In genomic region chr3:130276203-130276803, GRCh38 we compare ENCODE assay signal across 8 cellular contexts.
A peak's percentile ranks its signal among the peaks of the same experiment; 100 is the strongest.
DNase-seq lines count a peak whose midpoint lies in the region; ATAC-seq, FAIRE-seq and TF ChIP-seq lines count a peak whose summit lies in the region.

No MANE protein-coding gene starts in this region.

- TF ChIP-seq POLR2A in H1 (IDR thresholded peaks at IDR 0.05; ENCODE audit: control extremely low read depth in 1 of 2, low read depth in 2 of 2, low read length in 2 of 2) (no peak), lower leg skin (IDR thresholded peaks at IDR 0.05) (no peak)

- H2BK5ac ChIP-seq in H1 (ENCODE audit: low read depth, low read length), result no peak overlapping the region

- H4K20me1 ChIP-seq in Karpas-422 (ENCODE audit: insufficient read depth, low read depth, low read length) (no peaks in the 10 kb centered on the region), PC-3 (ENCODE audit: low read length) (no peaks in the 10 kb centered on the region), H1 (replicated peaks in 1 of 2; ENCODE audit: control insufficient read depth in 1 of 2, insufficient read depth in 2 of 2, low read length in 2 of 2) (no peaks in the 10 kb centered on the region)

- POLR2A ChIA-PET in AG04449 (lab: Yijun Ruan, JAX) (no interaction called here), PC-3 (lab: Charles Lee; ENCODE audit: unreplicated experiment) (no interaction called here), H1 (lab: Charles Lee; ENCODE audit: partially characterized antibody) (interaction anchor here (0.6 kb wide), 1 partner anchor 114 kb away, joined by 3 read pairs; no protein-coding TSS in a partner anchor)

- no peak overlapping the region for H2BK120ac ChIP-seq in H1 (replicated peaks; ENCODE audit: low read depth, low read length)

- H3K4me3 ChIP-seq in AG04449 (ENCODE audit: low read depth, low read length) (no peak overlapping the region), Karpas-422 (ENCODE audit: low read length) (no peak overlapping the region), PC-3 (ENCODE audit: low read length) (no peak overlapping the region), H1 (ENCODE audit: extremely low read depth in 1 of 4, insufficient read depth in 2 of 4, low read depth in 3 of 4, low read length in 4 of 4) (no peak overlapping the region), lower leg skin (ENCODE audit: low read depth, poor library complexity, severe bottlenecking) (no peak overlapping the region)

- H3K79me1 ChIP-seq in H1 (ENCODE audit: low read depth, low read length), result no peaks in the 10 kb centered on the region

- no peak overlapping the region for H4K5ac ChIP-seq in H1 (ENCODE audit: insufficient read length, low read depth, low read length)

- CTCF ChIA-PET in AG04449 (lab: Yijun Ruan, JAX), result interaction anchor here (0.7 to 4.1 kb wide), 14 partner anchors 8 to 617 kb away, joined by 3 to 25 read pairs (median 5); partner anchors contain the start of gene ATP2C1
- CTCF ChIA-PET in PC-3 (lab: Charles Lee), result no interaction called here
- CTCF ChIA-PET in H1 (lab: Charles Lee; ENCODE audit: partially characterized antibody), result interaction anchor here (0.6 to 6.3 kb wide), 50 partner anchors 10 to 697 kb away, joined by 3 to 44 read pairs (median 4); no protein-coding TSS in a partner anchor

- 0 out of 2 replicates have a peak, but pooled peaks cover 2% of the 10 kb centered on the region for H3K27me3 ChIP-seq in Karpas-422 (ENCODE audit: low read length)
- H3K27me3 ChIP-seq in PC-3 (ENCODE audit: low read length), result peaks cover 31% of the 10 kb centered on the region
- no peaks in the 10 kb centered on the region for H3K27me3 ChIP-seq in H1 (replicated peaks in 1 of 4; ENCODE audit: control insufficient read depth in 3 of 4, extremely low read depth in 1 of 4, insufficient read depth in 3 of 4, low read length in 3 of 4)

- no peak overlapping the region for H2BK15ac ChIP-seq in H1 (ENCODE audit: low read length)

- 46% methylated on average over 8 of the region's 8 CpGs; no CpG with 5 or more reads in 1 of the 2 experiments for WGBS in H1 (ENCODE audit: extremely low coverage in 1 of 2, insufficient coverage in 1 of 2, insufficient read length in 1 of 2, insufficient replicate concordance in 2 of 2, low coverage in 1 of 2, low lambda C conversion rate in 2 of 2, missing lambda C conversion rate in 1 of 2), 2 experiments
- 8 to 10% methylated on average over 8 of the region's 8 CpGs for WGBS in lower leg skin, 2 donors

- H3K23ac ChIP-seq in H1 (ENCODE audit: insufficient read length), result no peak overlapping the region

- no peaks in the 10 kb centered on the region for H3K23me2 ChIP-seq in H1 (ENCODE audit: low read depth, low read length)

- H3F3A ChIP-seq in PC-3 (ENCODE audit: low read length, unreplicated experiment), result no peaks in the 10 kb centered on the region

- H3K4me1 ChIP-seq in Karpas-422 (ENCODE audit: low read length), result no peaks in the 10 kb centered on the region
- H3K4me1 ChIP-seq in PC-3 (ENCODE audit: insufficient read depth, low read length), result no peaks in the 10 kb centered on the region
- H3K4me1 ChIP-seq in H1 (replicated peaks in 1 of 4; ENCODE audit: control insufficient read depth in 3 of 4, insufficient read depth in 4 of 4, low read length in 3 of 4), result no peaks in the 10 kb centered on the region

- peak; percentile 75 for TF ChIP-seq CTCF in AG04449 (IDR thresholded peaks at IDR 0.05; ENCODE audit: insufficient read depth, low read length, missing control alignments)
- peak; percentile 75 for TF ChIP-seq CTCF in GM12874 (IDR thresholded peaks at IDR 0.05; ENCODE audit: insufficient read depth, low read depth, low read length)
- peak; percentile 83 for TF ChIP-seq CTCF in PC-3 (conservative IDR thresholded peaks at IDR 0.05; ENCODE audit: low read depth, low read length)
- TF ChIP-seq CTCF in H1 (IDR thresholded peaks at IDR 0.05; ENCODE audit: control extremely low read depth in 1 of 3, insufficient read depth in 1 of 3, low read depth in 1 of 3, low read length in 3 of 3), result peak in 2 of 3 experiments; percentile 75 to 83; a peak in 3 of 4 replicates
- peak in 1 of 3 donors; percentile 35 for TF ChIP-seq CTCF in lower leg skin (IDR thresholded peaks at IDR 0.05)

- H3K14ac ChIP-seq in H1 (ENCODE audit: insufficient read length), result no peak overlapping the region

- H4K8ac ChIP-seq in H1 (ENCODE audit: extremely low read depth, insufficient read depth, low read length), result no peak overlapping the region

- H2AK5ac ChIP-seq in H1 (ENCODE audit: low read depth, low read length), result no peak overlapping the region

- H3K9ac ChIP-seq in Karpas-422 (ENCODE audit: low read length) (no peak overlapping the region), PC-3 (ENCODE audit: low read length) (no peak overlapping the region), H1 (replicated peaks in 1 of 4; ENCODE audit: extremely low read depth in 1 of 4, low read depth in 3 of 4, low read length in 3 of 4) (no peak overlapping the region)

- no peak overlapping the region for H4K91ac ChIP-seq in H1 (replicated peaks; ENCODE audit: insufficient read length, low read length)

- peak; percentile 16 for DNase-seq in AG04449 (ENCODE audit: low read depth, low spot score)
- peak; percentile 76 for DNase-seq in Karpas-422
- peak; percentile 65 for DNase-seq in PC-3
- DNase-seq in H1 (ENCODE audit: low read depth in 1 of 2, low spot score in 2 of 2), result no peak
- DNase-seq in midbrain (lab: John Stamatoyannopoulos, UW), result peak; percentile 45
- no peak for DNase-seq in lower leg skin (ENCODE audit: low spot score in 2 of 2)

- H2AFZ ChIP-seq in Karpas-422 (ENCODE audit: low read length) (no peak overlapping the region), PC-3 (ENCODE audit: low read length) (no peak overlapping the region), H1 (ENCODE audit: low read length) (peak overlapping the region; percentile 95; the same call in 1 of the 2 replicates)

- H3K4me2 ChIP-seq in Karpas-422 (ENCODE audit: low read depth, low read length, poor library complexity, severe bottlenecking), result no peak overlapping the region
- no peak overlapping the region for H3K4me2 ChIP-seq in PC-3 (ENCODE audit: low read length)
- no peak overlapping the region for H3K4me2 ChIP-seq in H1 (ENCODE audit: insufficient read depth in 1 of 2, low read depth in 2 of 2, low read length in 2 of 2)

- no peak overlapping the region for H2BK12ac ChIP-seq in H1 (ENCODE audit: low read depth, low read length)

- no peak overlapping the region for H3K4ac ChIP-seq in H1 (replicated peaks; ENCODE audit: insufficient read length, low read depth, low read length)

- no peak overlapping the region for H3K56ac ChIP-seq in H1 (replicated peaks; ENCODE audit: insufficient read length, low read depth, low read length)

- no TSS peak for BruUV-seq in PC-3 (replicated peaks; lab: Mats Ljungman, UMichigan)

- intact Hi-C loops in PC-3 (cut with micrococcal nuclease) (loop anchor here (1.0 kb wide), 2 partner anchors 263 to 617 kb away; no protein-coding TSS in a partner anchor), lower leg skin (cut with DNase I; ENCODE audit: low total_unique reads) (no loop called here)

- H3K27ac ChIP-seq in Karpas-422 (ENCODE audit: low read length), result no peak overlapping the region
- H3K27ac ChIP-seq in PC-3 (ENCODE audit: low read length), result no peak overlapping the region
- H3K27ac ChIP-seq in H1 (ENCODE audit: low read depth, low read length), result no peak overlapping the region

- ATAC-seq in PC-3, result peak; percentile 71
- no peak for ATAC-seq in GM19035 (IDR thresholded peaks at IDR 0.05; ENCODE audit: unreplicated experiment)

- peak; percentile 95 for TF ChIP-seq RAD21 in H1 (IDR thresholded peaks at IDR 0.05 in 1 of 2, conservative IDR thresholded peaks at IDR 0.05 in 1 of 2; ENCODE audit: low read depth in 2 of 2, low read length in 2 of 2)

- TF ChIP-seq EP300 in H1 (IDR thresholded peaks at IDR 0.05; ENCODE audit: borderline replicate concordance in 1 of 2, low read depth in 2 of 2, low read length in 2 of 2), result no peak

- H3K9me2 ChIP-seq in Karpas-422 (replicated peaks; ENCODE audit: insufficient read depth, low read length) (no peaks in the 10 kb centered on the region), PC-3 (replicated peaks; ENCODE audit: low read length) (no peaks in the 10 kb centered on the region)

- peak; percentile 97 for FAIRE-seq in H1 (lab: Jason Lieb, UNC)

- no peak overlapping the region for H2BK20ac ChIP-seq in H1 (ENCODE audit: low read length)

- H3K18ac ChIP-seq in H1 (ENCODE audit: extremely low read depth, low read length), result no peak overlapping the region

- H3K79me2 ChIP-seq in Karpas-422 (ENCODE audit: low read length), result no peaks in the 10 kb centered on the region
- no peaks in the 10 kb centered on the region for H3K79me2 ChIP-seq in PC-3 (ENCODE audit: low read length)
- no peaks in the 10 kb centered on the region for H3K79me2 ChIP-seq in H1 (ENCODE audit: control insufficient read depth in 1 of 2, insufficient read depth in 2 of 2, low read length in 2 of 2)

- H3K36me3 ChIP-seq in Karpas-422 (ENCODE audit: insufficient read depth, low read length) (no peaks in the 10 kb centered on the region), PC-3 (ENCODE audit: low read depth, low read length) (no peaks in the 10 kb centered on the region), H1 (ENCODE audit: control insufficient read depth in 2 of 4, insufficient read depth in 4 of 4, low read length in 3 of 4) (no peaks in the 10 kb centered on the region)

- H3K9me3 ChIP-seq in Karpas-422 (ENCODE audit: low read length) (no peaks in the 10 kb centered on the region), PC-3 (ENCODE audit: low read length) (no peaks in the 10 kb centered on the region), H1 (ENCODE audit: insufficient read depth in 2 of 2, low read depth in 1 of 2, low read length in 1 of 2) (no peaks in the 10 kb centered on the region)

TF ChIP-seq in H1, 55 proteins besides CTCF, POLR2A, EP300 and RAD21:
- TF ChIP-seq E2F6 (IDR thresholded peaks at IDR 0.05) (no peak), TEAD4 (IDR thresholded peaks at IDR 0.05; ENCODE audit: low read depth, low read length) (peak; percentile 32; the same call in 1 of the 2 replicates)

Comparison
In these comparisons a context has a peak if more than half of its experiments do, and no peak if none do; other contexts are left out.
1. DNase-seq: peak in AG04449 (single experiment), Karpas-422 (single experiment), PC-3 (single experiment) and midbrain (single experiment); none in H1 (0 of 2) and lower leg skin (0 of 2).